ENCODE assay signal across 10 cellular contexts in the genomic region with DNA sequence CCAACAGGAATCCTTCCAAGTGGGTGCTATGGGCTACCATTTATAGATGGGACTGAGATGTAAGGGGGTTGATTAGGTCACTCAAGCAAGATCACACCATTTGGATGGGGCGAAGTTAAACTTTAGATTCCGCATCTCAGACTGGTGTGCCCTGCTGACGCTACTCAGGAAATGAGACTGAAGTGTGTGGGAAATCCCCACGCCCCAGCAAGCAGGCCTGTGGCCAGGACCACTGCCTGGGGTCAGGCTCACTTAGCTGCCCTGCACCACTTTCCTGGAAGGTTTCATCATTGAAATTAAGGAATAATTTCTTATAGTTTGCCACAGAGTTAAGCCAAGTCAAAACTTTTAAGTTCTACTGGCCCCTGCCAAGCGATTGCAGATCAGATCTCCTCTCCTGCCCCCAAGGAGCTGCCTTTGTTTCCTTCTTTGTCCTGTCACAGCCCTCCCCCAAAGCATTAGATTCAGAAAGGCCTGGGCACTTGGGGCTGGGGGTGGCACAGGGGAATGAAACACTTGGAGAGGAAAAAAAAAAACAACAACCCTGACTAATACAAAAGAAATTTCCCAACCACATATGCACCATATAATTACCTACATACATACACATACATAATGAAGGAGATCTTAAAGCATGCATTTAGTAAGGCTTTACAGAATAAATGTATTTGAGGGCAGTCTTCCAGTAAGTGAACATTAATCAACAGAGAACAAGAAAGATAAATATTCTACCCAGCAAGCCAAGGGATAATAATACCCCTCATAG.
DNase-seq lines count a peak whose midpoint lies in the region; ATAC-seq, FAIRE-seq and TF ChIP-seq lines count a peak whose summit lies in the region.
"Had no signal": no experiment of that assay in that cellular context is flagged by ENCODE, and none has a peak within 500 bp of the region (broad histone marks: within the 10 kb centered on the region; RNA-seq: fewer than 3 reads in every experiment).

No MANE protein-coding gene starts in this region.

- H3K27ac Mint-ChIP-seq in astrocyte (ENCODE audit: unreplicated experiment): peak overlapping the region; percentile 88

- H3K36me3 ChIP-seq in astrocyte (ENCODE audit: insufficient read depth, low read length): no peaks in the 10 kb centered on the region

- H3K9ac ChIP-seq in astrocyte (ENCODE audit: low read length): peak overlapping the region; percentile 23

- ATAC-seq in GM18517 (IDR thresholded peaks at IDR 0.05; ENCODE audit: unreplicated experiment) (peak; percentile 86), HG02852 (IDR thresholded peaks at IDR 0.05; ENCODE audit: unreplicated experiment) (peak; percentile 86), omental fat pad (ENCODE audit: low FRiP score) (peak; percentile 83)

- peak overlapping the region; percentile 59 for H3K4me3 Mint-ChIP-seq in astrocyte (ENCODE audit: unreplicated experiment)
- H3K4me3 Mint-ChIP-seq: neural crest cell had no signal

- H3K4me1 ChIP-seq in astrocyte (ENCODE audit: insufficient read depth, low read length): peaks cover 27% of the 10 kb centered on the region

- no peak overlapping the region for H3K4me3 ChIP-seq in astrocyte (ENCODE audit: insufficient read depth, low read depth, low read length)

- peak; percentile 26 to 81 (median 44) for DNase-seq in T-helper 1 cell
- DNase-seq in astrocyte (ENCODE audit: low read depth): peak; percentile 75
- no peak for DNase-seq in omental fat pad (ENCODE audit: low spot score)
- no peak for DNase-seq in NCI-H1105 treated with DMSO at 0.1 percent for 48 hours (lab: John Stamatoyannopoulos, UW)
- no peak for DNase-seq in G401 (ENCODE audit: low spot score)
- no peak for DNase-seq in middle frontal gyrus (ENCODE audit: extremely low spot score, low spot score)

- H3K27me3 ChIP-seq in astrocyte (ENCODE audit: insufficient read depth, low read length): no peaks in the 10 kb centered on the region

- H3K4me2 ChIP-seq in astrocyte (ENCODE audit: low read length): peak overlapping the region; percentile 45

- H3K27me3 Mint-ChIP-seq in astrocyte (ENCODE audit: low read depth, unreplicated experiment): peaks cover 2% of the 10 kb centered on the region
- H3K27me3 Mint-ChIP-seq: IgD-negative memory B cell had no signal

- no peak for FAIRE-seq in astrocyte (lab: Jason Lieb, UNC)

- H3K36me3 Mint-ChIP-seq in astrocyte (ENCODE audit: low read depth, unreplicated experiment): peaks cover 2% of the 10 kb centered on the region
- H3K36me3 Mint-ChIP-seq: IgD-negative memory B cell had no signal

- H3K79me2 ChIP-seq in astrocyte (ENCODE audit: insufficient read depth, low read length): no peaks in the 10 kb centered on the region

- H3K4me1 Mint-ChIP-seq in astrocyte (ENCODE audit: low read depth, unreplicated experiment): peaks cover 39% of the 10 kb centered on the region

- TF ChIP-seq CTCF in astrocyte (IDR thresholded peaks at IDR 0.05; ENCODE audit: insufficient read depth, low read depth, low read length) (no peak), omental fat pad (IDR thresholded peaks at IDR 0.05) (no peak)

- H2AFZ ChIP-seq in astrocyte (ENCODE audit: low read depth, low read length): no peak overlapping the region

- H3K27ac ChIP-seq in astrocyte (ENCODE audit: low read depth, low read length): peak overlapping the region; percentile 54

- in situ Hi-C loops in G401 (cut with HindIII; ENCODE audit: low sequenced_read_pairs): no loop called here

- peaks cover 5% of the 10 kb centered on the region for H3K9me3 Mint-ChIP-seq in astrocyte (ENCODE audit: unreplicated experiment)
- H3K9me3 Mint-ChIP-seq: IgD-negative memory B cell, neural crest cell had no signal

- no peaks in the 10 kb centered on the region for H4K20me1 ChIP-seq in astrocyte (ENCODE audit: insufficient read depth, low read length)

- no peaks in the 10 kb centered on the region for H3K9me3 ChIP-seq in astrocyte (ENCODE audit: insufficient read depth, low read depth, low read length)

Comparison
In these comparisons a context has a peak if more than half of its experiments do, and no peak if none do; other contexts are left out.
1. DNase-seq: peak in T-helper 1 cell (5 of 5) and astrocyte (single experiment); none in omental fat pad (single experiment), NCI-H1105 treated with DMSO at 0.1 percent for 48 hours (single experiment), G401 (single experiment) and middle frontal gyrus (single experiment).
2. Peak in every context shown above with its lines, with median percentiles within 50 percentile points of each other: ATAC-seq.